ENCODE assay signal across 18 cellular contexts in genomic region chrX:18619288-18619687, GRCh38. TPM values are rescaled to one million over a fixed set of nuclear protein-coding genes. Genes with fewer than 3 reads are reported as not detected.
DNase-seq lines count a peak whose midpoint lies in the region; ATAC-seq, FAIRE-seq and TF ChIP-seq lines count a peak whose summit lies in the region.
"Had no signal": no experiment of that assay in that cellular context is flagged by ENCODE, and none has a peak within 500 bp of the region (broad histone marks: within the 10 kb centered on the region; RNA-seq: fewer than 3 reads in every experiment).

No MANE protein-coding gene starts in this region.

- ATAC-seq in body of pancreas: peak; percentile 56
- peak; percentile 70 for ATAC-seq in left lung
- peak; percentile 60 to 72 (median 61) for ATAC-seq in pancreas
- ATAC-seq in HG02763 (IDR thresholded peaks at IDR 0.05; ENCODE audit: unreplicated experiment): no peak
- ATAC-seq: HCT116 had no signal

- peak; percentile 75 for FAIRE-seq in pancreas (lab: Jason Lieb, UNC)
- FAIRE-seq: D721Med, GM18507 had no signal

- H3K4me3 ChIP-seq in body of pancreas (no peak overlapping the region), left lung (no peak overlapping the region), pancreas (peak overlapping the region in 2 of 4 donors; percentile 9 to 10), left ventricle myocardium inferior (no peak overlapping the region)
- H3K4me3 ChIP-seq: BLaER1 had no signal

- H3K4me3 Mint-ChIP-seq in Calu3 (ENCODE audit: low read depth, unreplicated experiment): peak overlapping the region; percentile 26
- H3K4me3 Mint-ChIP-seq: CD8-positive, alpha-beta memory T cell had no signal

- no peaks in the 10 kb centered on the region for H3K27me3 Mint-ChIP-seq in Calu3 (ENCODE audit: unreplicated experiment)
- H3K27me3 Mint-ChIP-seq: CD8-positive, alpha-beta memory T cell had no signal

- H3K27ac Mint-ChIP-seq in Calu3 (ENCODE audit: unreplicated experiment): peak overlapping the region; percentile 39

- H3K9me3 ChIP-seq in body of pancreas (no peaks in the 10 kb centered on the region), left lung (no peaks in the 10 kb centered on the region), pancreas (no peaks in the 10 kb centered on the region), left ventricle myocardium inferior (replicated peaks) (no peaks in the 10 kb centered on the region)
- H3K9me3 ChIP-seq: BLaER1 had no signal

- H3K4me1 ChIP-seq in body of pancreas (peaks cover 51% of the 10 kb centered on the region), left lung (peaks cover 0 to 8% of the 10 kb centered on the region in 2 donors), pancreas (peaks cover 8 to 52% (median 25%) of the 10 kb centered on the region in 3 donors), left ventricle myocardium inferior (no peaks in the 10 kb centered on the region)

- H3K27me3 ChIP-seq in body of pancreas (no peaks in the 10 kb centered on the region), left lung (no peaks in the 10 kb centered on the region), pancreas (no peaks in the 10 kb centered on the region), left ventricle myocardium inferior (ENCODE audit: low read depth) (no peaks in the 10 kb centered on the region)

- H3K27ac ChIP-seq in body of pancreas: peak overlapping the region; percentile 18 to 81 (median 74)
- H3K27ac ChIP-seq in left lung: no peak overlapping the region
- H3K27ac ChIP-seq in pancreas: peak overlapping the region in 3 of 4 donors; percentile 8 to 85 (median 70)
- H3K27ac ChIP-seq in left ventricle myocardium inferior (replicated peaks): no peak overlapping the region
- H3K27ac ChIP-seq: BLaER1 had no signal

- intact Hi-C loops in Calu3 (cut with micrococcal nuclease; ENCODE audit: unreplicated experiment): loop anchor here (5.0 kb wide), 1 partner anchor 268 kb away; no protein-coding TSS in a partner anchor
- intact Hi-C loops in body of pancreas (cut with DNase I): no loop called here
- intact Hi-C loops in left lung (cut with DNase I): no loop called here
- intact Hi-C loops in pancreas (cut with DNase I): no loop called here
- intact Hi-C loops in left ventricle myocardium inferior (cut with micrococcal nuclease): no loop called here

- no TSS peak for BruUV-seq in Calu3 (replicated peaks; lab: Mats Ljungman, UMichigan)

- H3K36me3 ChIP-seq in body of pancreas (replicated peaks in 1 of 2; ENCODE audit: insufficient read depth in 1 of 2, low read depth in 2 of 2) (no peaks in the 10 kb centered on the region), left lung (no peaks in the 10 kb centered on the region), pancreas (no peaks in the 10 kb centered on the region), left ventricle myocardium inferior (no peaks in the 10 kb centered on the region)
- H3K36me3 ChIP-seq: BLaER1 had no signal

- DNase-seq in Calu3 (no peak), body of pancreas (no peak), left lung (no peak), pancreas (no peak), left ventricle myocardium inferior (no peak), COLO829 (ENCODE audit: low spot score) (no peak)
- no peak for DNase-seq in activated CD8-positive, alpha-beta memory T cell treated with anti-CD3 and anti-CD28 coated beads, Interleukin-2, amount 50 U/mL, for 48 hours
- DNase-seq: 8988T; AML-193; CD8-positive, alpha-beta memory T cell; DMS153; GF-D8 had no signal

- CTCF ChIA-PET in Calu3 (lab: Charles Lee): no interaction called here

- TF ChIP-seq POLR2A in body of pancreas (IDR thresholded peaks at IDR 0.05): no peak

- no peaks in the 10 kb centered on the region for H3K9me3 Mint-ChIP-seq in Calu3 (ENCODE audit: low read depth, unreplicated experiment)
- H3K9me3 Mint-ChIP-seq: CD8-positive, alpha-beta memory T cell had no signal

- TF ChIP-seq CTCF in Calu3 (IDR thresholded peaks at IDR 0.05; ENCODE audit: unreplicated experiment): no peak
- no peak for TF ChIP-seq CTCF in body of pancreas (IDR thresholded peaks at IDR 0.05)
- TF ChIP-seq CTCF in left lung (IDR thresholded peaks at IDR 0.05): no peak
- no peak for TF ChIP-seq CTCF in pancreas (IDR thresholded peaks at IDR 0.05)
- no peak for TF ChIP-seq CTCF in left ventricle myocardium inferior (IDR thresholded peaks at IDR 0.05; ENCODE audit: borderline replicate concordance)

- no peaks in the 10 kb centered on the region for H3K36me3 Mint-ChIP-seq in Calu3 (ENCODE audit: insufficient read depth, unreplicated experiment)

- WGBS in body of pancreas, 2 donors: 17 to 26% methylated on average over 2 of the region's 2 CpGs
- 11 to 19% methylated on average over 2 of the region's 2 CpGs for WGBS in pancreas, 2 donors

- peaks cover 43% of the 10 kb centered on the region for H3K4me1 Mint-ChIP-seq in Calu3 (ENCODE audit: low read depth, unreplicated experiment)
- H3K4me1 Mint-ChIP-seq: CD8-positive, alpha-beta memory T cell had no signal

RNA-seq across cellular contexts. Expression of gene RS1, which starts 52.6 kb away (rescaled TPM):
- total RNA-seq in Calu3 (2022) (not detected in 2 replicates), body of pancreas (not detected), left lung (1 to 10 TPM; 3.8 to 5.2 TPM), pancreas (not detected), left ventricle myocardium inferior (not detected)
- polyA plus RNA-seq in pancreas: not detected
- total RNA-seq: CD8-positive, alpha-beta memory T cell; H4 had no signal
- polyA plus RNA-seq: CD8-positive, alpha-beta memory T cell had no signal

Comparison
In these comparisons a context has a peak if more than half of its experiments do, and no peak if none do; other contexts are left out.
1. H3K27ac ChIP-seq: peak in body of pancreas (4 of 4) and pancreas (3 of 4); none in left lung (0 of 2) and left ventricle myocardium inferior (single experiment).